ENCODE assay signal across 17 cellular contexts in genomic region chr1:58921751-58922150, GRCh38.
A peak's percentile ranks its signal among the peaks of the same experiment; 100 is the strongest.
DNase-seq lines count a peak whose midpoint lies in the region; ATAC-seq and TF ChIP-seq lines count a peak whose summit lies in the region.
"Had no signal": no experiment of that assay in that cellular context is flagged by ENCODE, and none has a peak within 500 bp of the region (broad histone marks: within the 10 kb centered on the region; RNA-seq: fewer than 3 reads in every experiment).

No MANE protein-coding gene starts in this region.

- DNase-seq in IMR-90 (no peak), RWPE2 (ENCODE audit: low spot score) (no peak), esophagus squamous epithelium (lab: John Stamatoyannopoulos, UW) (no peak), sigmoid colon (no peak), caudate nucleus (lab: John Stamatoyannopoulos, UW) (no peak), WTC11 (ENCODE audit: low spot score) (no peak)
- DNase-seq: H7, KBM-7, NCI-H1048, NCI-H1930, NCI-H345 had no signal

- no peak overlapping the region for H4K8ac ChIP-seq in IMR-90 (ENCODE audit: low read depth in 2 of 2, low read length in 2 of 2)

- no peak overlapping the region for H2AFZ ChIP-seq in IMR-90 (replicated peaks; ENCODE audit: low read length, poor library complexity)
- H2AFZ ChIP-seq: PC-9 had no signal

- H3K9me3 ChIP-seq in IMR-90 (ENCODE audit: control insufficient read depth, insufficient read depth, low read length) (no peaks in the 10 kb centered on the region), RWPE2 (ENCODE audit: severe bottlenecking) (no peaks in the 10 kb centered on the region), esophagus squamous epithelium (no peaks in the 10 kb centered on the region), sigmoid colon (no peaks in the 10 kb centered on the region)
- H3K9me3 ChIP-seq: pancreas had no signal

- peaks cover 2% of the 10 kb centered on the region; the same call in 1 of the 2 replicates for H3K4me1 ChIP-seq in IMR-90 (ENCODE audit: control insufficient read depth, insufficient read depth, low read length)
- H3K4me1 ChIP-seq in RWPE2 (ENCODE audit: insufficient read depth, poor library complexity, severe bottlenecking): peaks cover 14% of the 10 kb centered on the region
- H3K4me1 ChIP-seq in esophagus squamous epithelium: peaks cover 0 to 40% (median 24%) of the 10 kb centered on the region in 3 donors
- H3K4me1 ChIP-seq in sigmoid colon: peaks cover 0 to 17% (median 15%) of the 10 kb centered on the region in 4 donors

- no peak for TF ChIP-seq EP300 in sigmoid colon (IDR thresholded peaks at IDR 0.05)

- H3K27ac ChIP-seq in IMR-90 (ENCODE audit: insufficient read depth, low read length) (no peak overlapping the region), RWPE2 (ENCODE audit: poor library complexity, severe bottlenecking) (peak overlapping the region; percentile 84), esophagus squamous epithelium (peak overlapping the region; percentile 36 to 76 (median 68)), sigmoid colon (peak overlapping the region; percentile 35 to 73 (median 52)), caudate nucleus (ENCODE audit: low read depth, low read length) (no peak overlapping the region)
- H3K27ac ChIP-seq: coronary artery, PC-9 had no signal

- H3K27me3 ChIP-seq in IMR-90 (ENCODE audit: control insufficient read depth, insufficient read depth, low read length) (no peaks in the 10 kb centered on the region), RWPE2 (ENCODE audit: insufficient read depth, poor library complexity, severe bottlenecking) (no peaks in the 10 kb centered on the region), esophagus squamous epithelium (no peaks in the 10 kb centered on the region), sigmoid colon (no peaks in the 10 kb centered on the region)
- H3K27me3 ChIP-seq: pancreas had no signal

- H2BK20ac ChIP-seq in IMR-90 (ENCODE audit: low read depth, low read length): no peak overlapping the region

- no peak overlapping the region for H3K4me3 ChIP-seq in IMR-90 (ENCODE audit: insufficient read depth, low read depth, low read length)
- no peak overlapping the region for H3K4me3 ChIP-seq in RWPE2 (ENCODE audit: severe bottlenecking)
- no peak overlapping the region for H3K4me3 ChIP-seq in esophagus squamous epithelium
- no peak overlapping the region for H3K4me3 ChIP-seq in sigmoid colon
- H3K4me3 ChIP-seq: coronary artery, pancreas, PC-9 had no signal

- no peak overlapping the region for H3K4me3 Mint-ChIP-seq in WTC11
- H3K4me3 Mint-ChIP-seq: activated naive CD4-positive, alpha-beta T cell treated with anti-CD3 and anti-CD28 coated beads, Interleukin-2, amount 50 U/mL, for 24 hours had no signal

- no peak overlapping the region for H3K9ac ChIP-seq in IMR-90 (ENCODE audit: low read depth, low read length)

- 86% methylated on average over 1 of the region's 2 CpGs; no CpG with 5 or more reads in 1 of the 2 experiments for WGBS in IMR-90 (ENCODE audit: extremely low coverage in 2 of 2, insufficient read length in 1 of 2), 2 experiments
- WGBS in esophagus squamous epithelium, 2 donors: 75 to 81% methylated on average over 2 of the region's 2 CpGs
- WGBS in sigmoid colon, 2 donors: 88 to 91% methylated on average over 2 of the region's 2 CpGs

- H2BK15ac ChIP-seq in IMR-90 (ENCODE audit: low read depth, low read length): no peak overlapping the region

- H3K4ac ChIP-seq in IMR-90 (ENCODE audit: low read depth, low read length): peak overlapping the region; percentile 32; the same call in 1 of the 2 replicates

- peaks cover 6% of the 10 kb centered on the region for H3K9me3 Mint-ChIP-seq in WTC11
- H3K9me3 Mint-ChIP-seq: activated naive CD4-positive, alpha-beta T cell treated with anti-CD3 and anti-CD28 coated beads, Interleukin-2, amount 50 U/mL, for 24 hours had no signal

- H2AK5ac ChIP-seq in IMR-90 (ENCODE audit: low read depth, low read length): no peak overlapping the region

- peaks cover 4% of the 10 kb centered on the region; the same call in 1 of the 2 replicates for H3K9me1 ChIP-seq in IMR-90 (ENCODE audit: insufficient read depth, low read length)

- TF ChIP-seq POLR2A in IMR-90 (IDR thresholded peaks at IDR 0.05; ENCODE audit: low read depth, low read length) (no peak), esophagus squamous epithelium (IDR thresholded peaks at IDR 0.05) (no peak), sigmoid colon (IDR thresholded peaks at IDR 0.05) (no peak)

- intact Hi-C loops in IMR-90 (cut with micrococcal nuclease) (no loop called here), esophagus squamous epithelium (cut with DNase I) (no loop called here), sigmoid colon (cut with DNase I) (no loop called here)

- H3K23ac ChIP-seq in IMR-90 (ENCODE audit: low read depth, low read length): no peak overlapping the region

- H3K27me3 Mint-ChIP-seq in WTC11 (ENCODE audit: low read depth): peaks cover 2% of the 10 kb centered on the region; the same call in 1 of the 2 replicates
- H3K27me3 Mint-ChIP-seq: activated naive CD4-positive, alpha-beta T cell treated with anti-CD3 and anti-CD28 coated beads, Interleukin-2, amount 50 U/mL, for 24 hours had no signal

- CTCF ChIA-PET in IMR-90 (lab: Yijun Ruan, JAX) (interaction anchor here (1.1 kb wide), 1 partner anchor 8 kb away, joined by 3 read pairs; no protein-coding TSS in a partner anchor), WTC11 (lab: Charles Lee) (no interaction called here)

- no peaks in the 10 kb centered on the region for H3K4me1 Mint-ChIP-seq in WTC11

- ATAC-seq in IMR-90 (ENCODE audit: low read depth): no peak
- no peak for ATAC-seq in RWPE2 (ENCODE audit: low read depth)
- no peak for ATAC-seq in GM21723 (IDR thresholded peaks at IDR 0.05; ENCODE audit: unreplicated experiment)
- no peak for ATAC-seq in WTC11
- no peak for ATAC-seq in activated CD4-positive, CD25-positive, alpha-beta regulatory T cell treated with anti-CD3 and anti-CD28 coated beads, Interleukin-2, amount 50 U/mL, for 24 hours

- no peak overlapping the region for H2BK120ac ChIP-seq in IMR-90 (ENCODE audit: low read depth, low read length)

- H4K5ac ChIP-seq in IMR-90 (ENCODE audit: low read depth, low read length): no peak overlapping the region

- POLR2A ChIA-PET in IMR-90 (lab: Charles Lee; ENCODE audit: unreplicated experiment): no interaction called here
- POLR2A ChIA-PET in WTC11 (lab: Charles Lee): no interaction called here

- no TSS peak for BruUV-seq in IMR-90 (replicated peaks; lab: Mats Ljungman, UMichigan)

- no peak overlapping the region for H4K91ac ChIP-seq in IMR-90 (ENCODE audit: insufficient read depth, low read depth, low read length)

- H3K4me2 ChIP-seq in IMR-90 (ENCODE audit: low read depth, low read length): no peak overlapping the region
- H3K4me2 ChIP-seq: PC-9 had no signal

- no peak overlapping the region for H2BK5ac ChIP-seq in IMR-90 (ENCODE audit: low read depth, low read length, poor library complexity, severe bottlenecking)

- in situ Hi-C loops in IMR-90 (cut with MboI; ENCODE audit: low sequenced_read_pairs): no loop called here

- no peaks in the 10 kb centered on the region for H3K79me1 ChIP-seq in IMR-90 (ENCODE audit: low read depth in 1 of 2, low read length in 2 of 2)

- H3K18ac ChIP-seq in IMR-90 (ENCODE audit: low read depth, low read length): no peak overlapping the region

- H4K20me1 ChIP-seq in IMR-90 (ENCODE audit: insufficient read depth, low read length): no peaks in the 10 kb centered on the region

- no peaks in the 10 kb centered on the region for H3K36me3 ChIP-seq in IMR-90 (ENCODE audit: control insufficient read depth, insufficient read depth, low read length)
- H3K36me3 ChIP-seq in RWPE2 (ENCODE audit: low read depth): no peaks in the 10 kb centered on the region
- no peaks in the 10 kb centered on the region for H3K36me3 ChIP-seq in esophagus squamous epithelium
- H3K36me3 ChIP-seq in sigmoid colon: no peaks in the 10 kb centered on the region
- H3K36me3 ChIP-seq: pancreas had no signal

- no peak for TF ChIP-seq RAD21 in IMR-90 (IDR thresholded peaks at IDR 0.05; ENCODE audit: low read length)

- no peaks in the 10 kb centered on the region for H3K36me3 Mint-ChIP-seq in WTC11
- H3K36me3 Mint-ChIP-seq: activated naive CD4-positive, alpha-beta T cell treated with anti-CD3 and anti-CD28 coated beads, Interleukin-2, amount 50 U/mL, for 24 hours had no signal

- H2AK9ac ChIP-seq in IMR-90 (replicated peaks; ENCODE audit: low read depth, low read length, poor library complexity): no peak overlapping the region

- no peak overlapping the region for H3K27ac Mint-ChIP-seq in WTC11
- H3K27ac Mint-ChIP-seq: activated naive CD4-positive, alpha-beta T cell treated with anti-CD3 and anti-CD28 coated beads, Interleukin-2, amount 50 U/mL, for 24 hours had no signal

- no peak overlapping the region for H3K14ac ChIP-seq in IMR-90 (replicated peaks; ENCODE audit: low read depth, low read length)

- no peak for TF ChIP-seq CTCF in IMR-90 (conservative IDR thresholded peaks at IDR 0.05; ENCODE audit: low read depth, low read length)
- TF ChIP-seq CTCF in RWPE2 (IDR thresholded peaks at IDR 0.05; ENCODE audit: poor library complexity, severe bottlenecking): no peak
- TF ChIP-seq CTCF in esophagus squamous epithelium (IDR thresholded peaks at IDR 0.05): no peak
- no peak for TF ChIP-seq CTCF in sigmoid colon (IDR thresholded peaks at IDR 0.05)
- no peak for TF ChIP-seq CTCF in WTC11 (IDR thresholded peaks at IDR 0.05)

- H3K56ac ChIP-seq in IMR-90 (ENCODE audit: extremely low read depth, insufficient read depth, low read length): no peak overlapping the region

- dilution Hi-C loops in IMR-90 (cut with HindIII; ENCODE audit: low sequenced_read_pairs, unreplicated experiment): no loop called here

TF ChIP-seq in IMR-90, 13 proteins besides CTCF, POLR2A, EP300 and RAD21:
- TF ChIP-seq BHLHE40 (IDR thresholded peaks at IDR 0.05; ENCODE audit: low read depth, low read length): no peak
- TF ChIP-seq RFX5 (IDR thresholded peaks at IDR 0.05; ENCODE audit: low read depth, low read length): no peak
- TF ChIP-seq SMC3 (IDR thresholded peaks at IDR 0.05; ENCODE audit: low read depth, low read length): no peak
- no peak for TF ChIP-seq NFE2L2 (IDR thresholded peaks at IDR 0.05; ENCODE audit: low read depth, low read length)

TF ChIP-seq in WTC11, 78 proteins besides CTCF, POLR2A, EP300 and RAD21 (continues in another document):
- no peak for TF ChIP-seq NFATC4 (CRISPR knock-in tag; IDR thresholded peaks at IDR 0.05)
- no peak for TF ChIP-seq ZNF121 (CRISPR knock-in tag; IDR thresholded peaks at IDR 0.05)
- TF ChIP-seq ZBTB43 (CRISPR knock-in tag; IDR thresholded peaks at IDR 0.05): no peak
- no peak for TF ChIP-seq NR1H2 (CRISPR knock-in tag; IDR thresholded peaks at IDR 0.05)
- no peak for TF ChIP-seq FOXK1 (CRISPR knock-in tag; IDR thresholded peaks at IDR 0.05)

Comparison
In these comparisons a context has a peak if more than half of its experiments do, and no peak if none do; other contexts are left out.
1. H3K27ac ChIP-seq: peak in RWPE2 (single experiment), esophagus squamous epithelium (4 of 4) and sigmoid colon (4 of 4); none in IMR-90 (single experiment) and caudate nucleus (single experiment).